Comparison of ENCODE assay signal across 16 cellular contexts in the genomic region with DNA sequence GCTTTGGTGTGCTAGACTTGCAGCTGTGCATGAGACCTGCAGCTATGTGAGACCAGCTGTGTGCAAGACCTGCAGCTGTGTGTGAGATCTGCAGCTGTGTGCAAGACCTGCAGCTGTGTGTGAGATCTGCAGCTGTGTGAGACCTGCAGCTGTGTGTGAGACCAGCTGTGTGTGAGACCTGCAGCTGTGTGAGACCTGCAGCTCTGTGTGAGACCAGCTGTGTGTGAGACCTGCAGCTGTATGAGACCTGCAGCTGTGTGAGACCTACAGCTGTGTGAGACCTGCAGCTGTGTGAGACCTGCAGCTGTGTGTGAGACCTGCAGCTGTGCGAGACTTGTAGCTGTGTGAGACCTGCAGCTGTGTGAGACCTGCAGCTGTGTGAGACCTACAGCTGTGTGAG.
"Had no signal": no experiment of that assay in that cellular context is flagged by ENCODE, and none has a peak within 500 bp of the region (broad histone marks: within the 10 kb centered on the region; RNA-seq: fewer than 3 reads in every experiment).

No MANE protein-coding gene starts in this region.

- H3K27me3 ChIP-seq: colonic mucosa, esophagus muscularis mucosa, hepatocyte, tibial nerve had no signal

- ATAC-seq: naive thymus-derived CD8-positive, alpha-beta T cell had no signal

- H2AFZ ChIP-seq: hepatocyte had no signal

- DNase-seq: activated CD4-positive, alpha-beta T cell treated with anti-CD3 and anti-CD28 coated beads, Interleukin-2, amount 50 U/mL, for 48 hours; activated naive CD4-positive, alpha-beta T cell treated with anti-CD3 and anti-CD28 coated beads, Interleukin-2, amount 50 U/mL, for 16 hours; activated T-cell treated with anti-CD3 and anti-CD28 coated beads, Interleukin-2, amount 50 U/mL, for 24 hours; caudate nucleus; colonic mucosa; effector CD4-positive, alpha-beta T cell; islet precursor cell; naive thymus-derived CD8-positive, alpha-beta T cell; nucleus accumbens; stimulated activated CD4-positive, alpha-beta T cell treated with anti-CD3 and anti-CD28 coated beads, Interleukin-15, amount 100 ng/mL, for 24 hours; stimulated activated CD4-positive, alpha-beta T cell treated with anti-CD3 and anti-CD28 coated beads, Interleukin-4, amount 100 ng/mL, for 1 hour; stimulated activated naive CD4-positive, alpha-beta T cell; WERI-Rb-1 had no signal

- H3K4me3 ChIP-seq: colonic mucosa, esophagus muscularis mucosa, hepatocyte, tibial nerve had no signal

- H3K27ac ChIP-seq: colonic mucosa, hepatocyte, tibial nerve, WERI-Rb-1 had no signal

- H3K9me3 ChIP-seq: colonic mucosa, esophagus muscularis mucosa, tibial nerve had no signal
